8 cellular contexts compared by ENCODE assay signal in the genomic region with DNA sequence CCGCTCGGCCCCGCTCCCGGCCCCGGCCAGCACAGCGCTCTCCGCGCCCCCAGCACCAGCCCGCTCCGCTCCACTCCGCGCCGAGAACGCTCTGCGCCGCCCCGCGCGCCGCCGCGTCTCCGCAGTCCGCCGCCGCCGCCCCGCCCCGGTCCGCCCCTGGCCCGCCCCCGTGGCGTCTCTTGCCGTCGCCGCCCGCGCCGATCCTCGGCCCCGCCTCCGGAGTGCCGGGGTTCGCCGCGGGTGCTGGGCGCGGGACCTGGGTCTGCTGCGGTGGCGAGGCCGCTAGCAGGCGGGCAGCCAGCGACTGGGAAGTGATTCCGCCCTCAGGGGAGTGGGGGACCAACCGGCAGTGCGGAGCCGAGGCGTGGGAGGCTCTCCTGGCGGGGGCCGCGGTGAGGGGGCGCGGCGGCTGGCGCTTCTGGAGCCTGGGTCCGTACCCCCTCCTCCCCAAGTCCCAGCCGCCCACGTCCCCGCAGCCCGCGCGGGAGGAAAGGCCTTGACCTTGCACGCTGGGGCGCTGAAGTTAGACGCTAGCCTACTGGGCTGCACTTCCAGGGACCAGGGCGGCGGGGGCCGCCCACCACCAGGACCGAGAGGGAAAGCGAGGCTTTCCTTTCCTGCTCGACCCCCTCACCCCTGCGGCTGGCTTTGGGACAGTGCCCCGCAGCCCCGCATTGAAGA. TPM values are rescaled to one million over a fixed set of nuclear protein-coding genes. Genes with fewer than 3 reads are reported as not detected.
A peak's percentile ranks its signal among the peaks of the same experiment; 100 is the strongest.
DNase-seq lines count a peak whose midpoint lies in the region; ATAC-seq and TF ChIP-seq lines count a peak whose summit lies in the region.

A gene with protein sequence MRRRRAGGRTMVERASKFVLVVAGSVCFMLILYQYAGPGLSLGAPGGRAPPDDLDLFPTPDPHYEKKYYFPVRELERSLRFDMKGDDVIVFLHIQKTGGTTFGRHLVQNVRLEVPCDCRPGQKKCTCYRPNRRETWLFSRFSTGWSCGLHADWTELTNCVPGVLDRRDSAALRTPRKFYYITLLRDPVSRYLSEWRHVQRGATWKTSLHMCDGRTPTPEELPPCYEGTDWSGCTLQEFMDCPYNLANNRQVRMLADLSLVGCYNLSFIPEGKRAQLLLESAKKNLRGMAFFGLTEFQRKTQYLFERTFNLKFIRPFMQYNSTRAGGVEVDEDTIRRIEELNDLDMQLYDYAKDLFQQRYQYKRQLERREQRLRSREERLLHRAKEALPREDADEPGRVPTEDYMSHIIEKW (minus strand): TSS at position 93 of the 681 bp plus-strand sequence. CDS start 305 bp downstream, outside the sequence.

- TF ChIP-seq CTCF in CD4-positive, alpha-beta T cell (IDR thresholded peaks at IDR 0.05) = no peak
- no peak for TF ChIP-seq CTCF in OCI-LY1 (IDR thresholded peaks at IDR 0.05; ENCODE audit: low read length)
- no peak for TF ChIP-seq CTCF in endodermal cell (conservative IDR thresholded peaks at IDR 0.05)

- intact Hi-C loops in CD4-positive, alpha-beta T cell (cut with DNase I, micrococcal nuclease) = no loop called here

- H3K4me1 ChIP-seq in OCI-LY1 (ENCODE audit: insufficient read depth, low read length, severe bottlenecking) (peaks cover 21% of the 10 kb centered on the region), endodermal cell (ENCODE audit: control insufficient read depth, insufficient read depth, low read length) (peaks cover 16% of the 10 kb centered on the region), mesodermal cell (ENCODE audit: control insufficient read depth, insufficient read depth, low read length, poor library complexity, severe bottlenecking) (peaks cover 19% of the 10 kb centered on the region)

- H4K20me1 ChIP-seq in OCI-LY1 (ENCODE audit: insufficient read depth, low read length) = no peaks in the 10 kb centered on the region; the same call in 1 of the 2 replicates

- H3K9me3 ChIP-seq in CD4-positive, alpha-beta T cell (ENCODE audit: control insufficient read depth, low read length) = no peaks in the 10 kb centered on the region
- H3K9me3 ChIP-seq in OCI-LY1 (ENCODE audit: low read length) (no peaks in the 10 kb centered on the region), endodermal cell (ENCODE audit: control insufficient read depth, low read length) (no peaks in the 10 kb centered on the region), mesodermal cell (ENCODE audit: control insufficient read depth, low read length) (no peaks in the 10 kb centered on the region)

- ATAC-seq in CD4-positive, alpha-beta T cell (ENCODE audit: poor library complexity) = peak; percentile 83
- ATAC-seq in GM19372 (IDR thresholded peaks at IDR 0.05; ENCODE audit: low read depth, unreplicated experiment) (peak; percentile 61), HG03521 (IDR thresholded peaks at IDR 0.05; ENCODE audit: unreplicated experiment) (peak; percentile 65)

- peak within 1 kb of the TSS; percentile 97 for H3K4me2 ChIP-seq in OCI-LY1 (ENCODE audit: low read length)

- no peak within 1 kb of the TSS for H3K27ac Mint-ChIP-seq in CD4-positive, alpha-beta T cell
- peak within 1 kb of the TSS; percentile 87 for H3K27ac Mint-ChIP-seq in endodermal cell

- H3K27ac ChIP-seq in CD4-positive, alpha-beta T cell (ENCODE audit: low read depth, low read length) = no peak within 1 kb of the TSS
- H3K27ac ChIP-seq in OCI-LY1 (ENCODE audit: low read depth, low read length, poor library complexity, severe bottlenecking) = no peak within 1 kb of the TSS
- H3K27ac ChIP-seq in endodermal cell (ENCODE audit: low read depth, low read length) = peak within 1 kb of the TSS; percentile 66
- no peak within 1 kb of the TSS for H3K27ac ChIP-seq in mesodermal cell (ENCODE audit: low read depth, low read length, severe bottlenecking)

- H3F3A ChIP-seq in OCI-LY1 (ENCODE audit: insufficient read depth, low read length) = no peaks in the 10 kb centered on the region

- H3K4me3 Mint-ChIP-seq in CD4-positive, alpha-beta T cell = peak within 1 kb of the TSS; percentile 93
- H3K4me3 Mint-ChIP-seq in endodermal cell = peak within 1 kb of the TSS; percentile 95

- H3K9ac ChIP-seq in OCI-LY1 (ENCODE audit: low read length) (peak within 1 kb of the TSS; percentile 43; the same call in 1 of the 2 replicates), endodermal cell (ENCODE audit: extremely low read depth, low read length, poor library complexity, severe bottlenecking) (peak within 1 kb of the TSS; percentile 77)

- CTCF ChIA-PET in CD4-positive, alpha-beta T cell (lab: Charles Lee) = no interaction called here

- peak within 1 kb of the TSS; percentile 68 for H3K4me3 ChIP-seq in OCI-LY1 (ENCODE audit: low read depth, low read length, poor library complexity, severe bottlenecking)
- peak within 1 kb of the TSS; percentile 88 for H3K4me3 ChIP-seq in endodermal cell (ENCODE audit: low read length)
- peak within 1 kb of the TSS; percentile 57 for H3K4me3 ChIP-seq in mesodermal cell (ENCODE audit: extremely low read depth, insufficient read depth, low read length, poor library complexity, severe bottlenecking)

- H2AFZ ChIP-seq in OCI-LY1 (ENCODE audit: low read length) = no peak within 1 kb of the TSS

- no peaks in the 10 kb centered on the region for H3K36me3 Mint-ChIP-seq in CD4-positive, alpha-beta T cell (ENCODE audit: low read depth)
- peaks cover 14% of the 10 kb centered on the region for H3K36me3 Mint-ChIP-seq in endodermal cell (ENCODE audit: low read depth)

- H3K27me3 Mint-ChIP-seq in CD4-positive, alpha-beta T cell = no peaks in the 10 kb centered on the region
- H3K27me3 Mint-ChIP-seq in endodermal cell (ENCODE audit: insufficient read depth) = peaks cover 17% of the 10 kb centered on the region

- H3K9me2 ChIP-seq in OCI-LY1 (ENCODE audit: low read depth, low read length) = no peaks in the 10 kb centered on the region

- POLR2A ChIA-PET in CD4-positive, alpha-beta T cell (lab: Charles Lee) = no interaction called here

- no peaks in the 10 kb centered on the region for H3K9me3 Mint-ChIP-seq in CD4-positive, alpha-beta T cell
- H3K9me3 Mint-ChIP-seq in endodermal cell = no peaks in the 10 kb centered on the region

- 2 to 3% methylated on average over 18 to 84 of the region's 84 CpGs for WGBS in endodermal cell (ENCODE audit: insufficient coverage in 1 of 2, insufficient read length in 1 of 2), 2 experiments
- WGBS in mesodermal cell (ENCODE audit: insufficient coverage in 2 of 2), 2 experiments = 2 to 3% methylated on average over 49 to 53 of the region's 84 CpGs

- H3K27me3 ChIP-seq in CD4-positive, alpha-beta T cell (ENCODE audit: control insufficient read depth, insufficient read depth, low read length) = no peaks in the 10 kb centered on the region
- H3K27me3 ChIP-seq in OCI-LY1 (ENCODE audit: insufficient read depth, low read length) (no peaks in the 10 kb centered on the region; the same call in 1 of the 2 replicates), endodermal cell (ENCODE audit: control insufficient read depth, insufficient read depth, low read length, poor library complexity, severe bottlenecking) (no peaks in the 10 kb centered on the region)

- H3K79me2 ChIP-seq in OCI-LY1 (ENCODE audit: insufficient read depth, low read length) = no peaks in the 10 kb centered on the region

- H3K4me1 Mint-ChIP-seq in CD4-positive, alpha-beta T cell (ENCODE audit: low read depth) = peaks cover 48% of the 10 kb centered on the region
- H3K4me1 Mint-ChIP-seq in endodermal cell = peaks cover 36% of the 10 kb centered on the region

- no peaks in the 10 kb centered on the region; the same call in 1 of the 2 replicates for H3K36me3 ChIP-seq in OCI-LY1 (ENCODE audit: insufficient read depth, low read length)
- peaks cover 28% of the 10 kb centered on the region for H3K36me3 ChIP-seq in endodermal cell (ENCODE audit: control insufficient read depth, insufficient read depth, low read length)
- H3K36me3 ChIP-seq in mesodermal cell (ENCODE audit: control insufficient read depth, insufficient read depth, low read length) = peaks cover 9% of the 10 kb centered on the region

- peak; percentile 77 to 93 (median 86) for DNase-seq in CD4-positive, alpha-beta T cell
- peak; percentile 63 for DNase-seq in activated CD8-positive, alpha-beta memory T cell treated with anti-CD3 and anti-CD28 coated beads, Interleukin-2, amount 50 U/mL, for 24 hours (ENCODE audit: extremely low read depth)
- DNase-seq in endodermal cell = peak; percentile 95
- peak; percentile 84 for DNase-seq in stimulated activated CD8-positive, alpha-beta memory T cell treated with anti-CD3 and anti-CD28 coated beads, Interleukin-15, amount 100 ng/mL, for 24 hours (ENCODE audit: low read depth)

RNA-seq across cellular contexts. Expression of the gene that starts here (rescaled TPM):
- 1 to 10 TPM; 7.1 to 8.7 TPM for total RNA-seq in CD4-positive, alpha-beta T cell
- 100 to 1,000 TPM in 1 of 2 donors, 10 to 100 TPM in 1; 93.0 to 106 TPM for total RNA-seq in endodermal cell
- 81.5 TPM for polyA plus RNA-seq in endodermal cell (2013, experiment 1 of 2)
- polyA plus RNA-seq in endodermal cell (2013, experiment 2 of 2) = 79.0 TPM
- polyA plus RNA-seq in mesodermal cell (2013, experiment 1 of 2) = 22.0 TPM
- polyA plus RNA-seq in mesodermal cell (2013, experiment 2 of 2) = 18.4 TPM

Comparison
In these comparisons a context has a peak if more than half of its experiments do, and no peak if none do; other contexts are left out.
1. RNA of the gene that starts here (total RNA-seq): 93.0 to 106 TPM in endodermal cell; 7.1 to 8.7 TPM in CD4-positive, alpha-beta T cell; every median in the first group is over 4 times any median in the second.
2. Peak in every context shown above with its lines, with median percentiles within 50 percentile points of each other: ATAC-seq, DNase-seq and H3K4me3 ChIP-seq.